In the genomic region with DNA sequence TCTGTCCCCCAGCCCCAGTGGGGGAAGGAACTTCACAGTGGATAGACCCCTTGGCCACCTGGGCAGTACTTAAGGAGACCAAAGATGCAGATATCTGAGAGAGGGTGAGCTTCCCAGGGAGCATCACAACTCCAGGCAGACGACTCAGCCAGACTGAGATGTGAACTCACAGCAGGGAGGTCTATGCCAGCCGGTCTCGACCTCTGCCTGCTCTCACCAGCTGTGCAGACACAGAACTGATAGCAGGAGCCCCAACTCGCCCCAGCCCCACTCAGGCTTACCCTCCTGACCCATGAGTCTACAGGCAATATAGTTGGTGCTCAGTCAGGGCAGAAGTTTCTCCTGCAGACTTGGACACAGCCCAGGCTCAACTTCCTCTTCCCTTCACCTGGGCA, we compare ENCODE assay signal across 2 cellular contexts.
TF ChIP-seq lines count a peak whose summit lies in the region.

No MANE protein-coding gene starts in this region.

TF ChIP-seq in HCT116, 20 proteins besides CTCF, POLR2A, EP300 and RAD21:
- TF ChIP-seq, protein P1, sequence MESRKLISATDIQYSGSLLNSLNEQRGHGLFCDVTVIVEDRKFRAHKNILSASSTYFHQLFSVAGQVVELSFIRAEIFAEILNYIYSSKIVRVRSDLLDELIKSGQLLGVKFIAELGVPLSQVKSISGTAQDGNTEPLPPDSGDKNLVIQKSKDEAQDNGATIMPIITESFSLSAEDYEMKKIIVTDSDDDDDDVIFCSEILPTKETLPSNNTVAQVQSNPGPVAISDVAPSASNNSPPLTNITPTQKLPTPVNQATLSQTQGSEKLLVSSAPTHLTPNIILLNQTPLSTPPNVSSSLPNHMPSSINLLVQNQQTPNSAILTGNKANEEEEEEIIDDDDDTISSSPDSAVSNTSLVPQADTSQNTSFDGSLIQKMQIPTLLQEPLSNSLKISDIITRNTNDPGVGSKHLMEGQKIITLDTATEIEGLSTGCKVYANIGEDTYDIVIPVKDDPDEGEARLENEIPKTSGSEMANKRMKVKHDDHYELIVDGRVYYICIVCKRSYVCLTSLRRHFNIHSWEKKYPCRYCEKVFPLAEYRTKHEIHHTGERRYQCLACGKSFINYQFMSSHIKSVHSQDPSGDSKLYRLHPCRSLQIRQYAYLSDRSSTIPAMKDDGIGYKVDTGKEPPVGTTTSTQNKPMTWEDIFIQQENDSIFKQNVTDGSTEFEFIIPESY (IDR thresholded peaks at IDR 0.05; ENCODE audit: extremely low read depth, insufficient replicate concordance, low read length): no peak
- TF ChIP-seq ZFX (IDR thresholded peaks at IDR 0.05) (no peak), SP1 (IDR thresholded peaks at IDR 0.05; ENCODE audit: low read depth) (no peak), SRF (IDR thresholded peaks at IDR 0.05; ENCODE audit: low read depth) (no peak), CEBPB (IDR thresholded peaks at IDR 0.05; ENCODE audit: low read depth) (no peak), SIN3A (IDR thresholded peaks at IDR 0.05; ENCODE audit: low read depth) (no peak), ELF1 (IDR thresholded peaks at IDR 0.05; ENCODE audit: borderline replicate concordance, low read depth) (no peak), EZH2phosphoT487 (IDR thresholded peaks at IDR 0.05; ENCODE audit: borderline replicate concordance) (no peak), EGR1 (IDR thresholded peaks at IDR 0.05; ENCODE audit: low read depth) (no peak), ZNF274 (IDR thresholded peaks at IDR 0.05; ENCODE audit: low read depth, low read length) (no peak), FOSL1 (IDR thresholded peaks at IDR 0.05; ENCODE audit: low read depth) (no peak), YY1 (IDR thresholded peaks at IDR 0.05; ENCODE audit: extremely low read depth, insufficient replicate concordance, low read depth, low read length) (no peak), POLR2AphosphoS5 (IDR thresholded peaks at IDR 0.05; ENCODE audit: low read depth, low read length) (no peak), TCF7L2 (IDR thresholded peaks at IDR 0.05; ENCODE audit: borderline replicate concordance, extremely low read depth, insufficient read depth, insufficient read length) (no peak), JUND (IDR thresholded peaks at IDR 0.05) (no peak)
- TF ChIP-seq, protein P2, sequence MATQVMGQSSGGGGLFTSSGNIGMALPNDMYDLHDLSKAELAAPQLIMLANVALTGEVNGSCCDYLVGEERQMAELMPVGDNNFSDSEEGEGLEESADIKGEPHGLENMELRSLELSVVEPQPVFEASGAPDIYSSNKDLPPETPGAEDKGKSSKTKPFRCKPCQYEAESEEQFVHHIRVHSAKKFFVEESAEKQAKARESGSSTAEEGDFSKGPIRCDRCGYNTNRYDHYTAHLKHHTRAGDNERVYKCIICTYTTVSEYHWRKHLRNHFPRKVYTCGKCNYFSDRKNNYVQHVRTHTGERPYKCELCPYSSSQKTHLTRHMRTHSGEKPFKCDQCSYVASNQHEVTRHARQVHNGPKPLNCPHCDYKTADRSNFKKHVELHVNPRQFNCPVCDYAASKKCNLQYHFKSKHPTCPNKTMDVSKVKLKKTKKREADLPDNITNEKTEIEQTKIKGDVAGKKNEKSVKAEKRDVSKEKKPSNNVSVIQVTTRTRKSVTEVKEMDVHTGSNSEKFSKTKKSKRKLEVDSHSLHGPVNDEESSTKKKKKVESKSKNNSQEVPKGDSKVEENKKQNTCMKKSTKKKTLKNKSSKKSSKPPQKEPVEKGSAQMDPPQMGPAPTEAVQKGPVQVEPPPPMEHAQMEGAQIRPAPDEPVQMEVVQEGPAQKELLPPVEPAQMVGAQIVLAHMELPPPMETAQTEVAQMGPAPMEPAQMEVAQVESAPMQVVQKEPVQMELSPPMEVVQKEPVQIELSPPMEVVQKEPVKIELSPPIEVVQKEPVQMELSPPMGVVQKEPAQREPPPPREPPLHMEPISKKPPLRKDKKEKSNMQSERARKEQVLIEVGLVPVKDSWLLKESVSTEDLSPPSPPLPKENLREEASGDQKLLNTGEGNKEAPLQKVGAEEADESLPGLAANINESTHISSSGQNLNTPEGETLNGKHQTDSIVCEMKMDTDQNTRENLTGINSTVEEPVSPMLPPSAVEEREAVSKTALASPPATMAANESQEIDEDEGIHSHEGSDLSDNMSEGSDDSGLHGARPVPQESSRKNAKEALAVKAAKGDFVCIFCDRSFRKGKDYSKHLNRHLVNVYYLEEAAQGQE (IDR thresholded peaks at IDR 0.05; ENCODE audit: low read depth): no peak
- TF ChIP-seq, protein P3, sequence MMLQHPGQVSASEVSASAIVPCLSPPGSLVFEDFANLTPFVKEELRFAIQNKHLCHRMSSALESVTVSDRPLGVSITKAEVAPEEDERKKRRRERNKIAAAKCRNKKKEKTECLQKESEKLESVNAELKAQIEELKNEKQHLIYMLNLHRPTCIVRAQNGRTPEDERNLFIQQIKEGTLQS (IDR thresholded peaks at IDR 0.05): no peak
- TF ChIP-seq, protein P4, sequence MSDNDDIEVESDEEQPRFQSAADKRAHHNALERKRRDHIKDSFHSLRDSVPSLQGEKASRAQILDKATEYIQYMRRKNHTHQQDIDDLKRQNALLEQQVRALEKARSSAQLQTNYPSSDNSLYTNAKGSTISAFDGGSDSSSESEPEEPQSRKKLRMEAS (IDR thresholded peaks at IDR 0.05): no peak

TF ChIP-seq in GM12891, 5 proteins besides CTCF, POLR2A, EP300 and RAD21:
- TF ChIP-seq TAF1 (IDR thresholded peaks at IDR 0.05; ENCODE audit: low read depth, low read length): no peak
- no peak for TF ChIP-seq PAX5 (IDR thresholded peaks at IDR 0.05; ENCODE audit: insufficient read depth, low read length, severe bottlenecking)
- no peak for TF ChIP-seq POU2F2 (IDR thresholded peaks at IDR 0.05; ENCODE audit: low read depth, low read length)
- no peak for TF ChIP-seq POLR2AphosphoS5 (IDR thresholded peaks at IDR 0.05; ENCODE audit: low read depth, low read length)
- no peak for TF ChIP-seq SPI1 (IDR thresholded peaks at IDR 0.05; ENCODE audit: low read depth, low read length)
